ENCODE assay signal across 8 cellular contexts in the genomic region with DNA sequence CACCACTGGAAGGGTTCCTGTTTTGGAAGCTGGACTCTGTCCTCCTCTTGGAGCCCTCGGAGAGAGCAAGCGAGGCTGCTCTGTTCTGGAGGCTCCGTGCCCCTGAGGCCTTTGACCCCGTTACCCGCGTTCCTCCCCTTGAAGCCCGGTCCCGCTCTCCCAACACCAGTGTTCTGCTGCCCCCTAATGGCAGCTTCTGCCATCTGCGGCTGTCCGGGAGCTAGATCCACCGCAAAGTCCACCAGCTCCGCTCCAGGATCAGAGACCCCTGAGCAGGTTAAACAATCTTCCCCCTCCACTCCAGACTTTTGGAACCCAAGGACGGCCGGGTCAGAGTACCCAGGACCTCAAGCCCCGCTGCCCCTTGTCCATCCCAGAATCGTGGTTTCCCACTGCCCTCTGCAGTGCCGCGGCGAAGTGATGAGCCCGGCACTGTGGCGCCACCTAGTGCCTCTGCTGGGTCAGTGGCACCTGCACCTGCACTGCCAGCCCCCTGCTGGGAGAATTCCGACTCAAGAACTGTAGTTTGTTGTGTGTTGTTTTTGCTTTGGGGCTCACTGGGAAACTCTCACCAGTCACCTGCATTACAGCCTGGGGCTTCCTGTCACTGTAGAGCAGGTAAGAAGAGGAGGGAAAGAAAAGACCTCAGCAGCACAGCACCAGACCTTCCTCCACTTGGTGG.
A peak's percentile ranks its signal among the peaks of the same experiment; 100 is the strongest.
DNase-seq lines count a peak whose midpoint lies in the region; TF ChIP-seq lines count a peak whose summit lies in the region.

No MANE protein-coding gene starts in this region.

- in situ Hi-C loops in HAP-1 (cut with MboI; ENCODE audit: low sequenced_read_pairs), result loop anchor here (5.0 kb wide), 2 partner anchors 135 to 240 kb away; no protein-coding TSS in a partner anchor

- peak overlapping the region; percentile 11 for H3K9ac ChIP-seq in Loucy (ENCODE audit: low read depth, low read length, poor library complexity, severe bottlenecking)

- H4K20me1 ChIP-seq in DOHH2 (ENCODE audit: control insufficient read depth, insufficient read depth, low read depth, low read length), result no peaks in the 10 kb centered on the region
- H4K20me1 ChIP-seq in Loucy (ENCODE audit: insufficient read depth, low read length, poor library complexity, severe bottlenecking), result no peaks in the 10 kb centered on the region

- DNase-seq in HAP-1 (ENCODE audit: low spot score in 2 of 2) (peak; percentile 71 to 92), RWPE1 (ENCODE audit: low spot score) (peak; percentile 97), foreskin fibroblast (peak; percentile 57 to 88), neural crest cell (ENCODE audit: low read depth, low spot score) (peak; percentile 96)
- peak; percentile 71 for DNase-seq in activated effector memory CD4-positive, alpha-beta T cell treated with Interleukin-2 at 50 U/mL for 16 hours

- H3K4me3 Mint-ChIP-seq in neural crest cell, result peak overlapping the region; percentile 89
- H3K4me3 Mint-ChIP-seq in stimulated activated naive CD8-positive, alpha-beta T cell treated with anti-CD3 and anti-CD28 coated beads, Interleukin-15, Interleukin-2, amounts not matched to agents 100 ng/mL and 50 ng/mL, for 24 hours, result peak overlapping the region; percentile 90

- POLR2A ChIA-PET in RWPE1 (lab: Yijun Ruan, JAX; ENCODE audit: low non-redundant PET), result no interaction called here

- H3K9me2 ChIP-seq in DOHH2 (replicated peaks; ENCODE audit: control insufficient read depth, low read length) (no peaks in the 10 kb centered on the region), Loucy (replicated peaks; ENCODE audit: low read depth, low read length) (no peaks in the 10 kb centered on the region)

- H3K9me3 Mint-ChIP-seq in neural crest cell, result no peaks in the 10 kb centered on the region
- no peaks in the 10 kb centered on the region for H3K9me3 Mint-ChIP-seq in stimulated activated naive CD8-positive, alpha-beta T cell treated with anti-CD3 and anti-CD28 coated beads, Interleukin-15, Interleukin-2, amounts not matched to agents 100 ng/mL and 50 ng/mL, for 24 hours

- peak overlapping the region; percentile 97 for H3K27ac Mint-ChIP-seq in neural crest cell (ENCODE audit: unreplicated experiment)
- peak overlapping the region; percentile 83 for H3K27ac Mint-ChIP-seq in stimulated activated naive CD8-positive, alpha-beta T cell treated with anti-CD3 and anti-CD28 coated beads, Interleukin-15, Interleukin-2, amounts not matched to agents 100 ng/mL and 50 ng/mL, for 24 hours

- H3K36me3 ChIP-seq in DOHH2 (ENCODE audit: control insufficient read depth, low read length), result no peaks in the 10 kb centered on the region
- no peaks in the 10 kb centered on the region for H3K36me3 ChIP-seq in HAP-1 (replicated peaks)
- no peaks in the 10 kb centered on the region for H3K36me3 ChIP-seq in Loucy (ENCODE audit: insufficient read depth, low read length)

- H3K4me1 Mint-ChIP-seq in neural crest cell, result peaks cover 12% of the 10 kb centered on the region
- H3K4me1 Mint-ChIP-seq in stimulated activated naive CD8-positive, alpha-beta T cell treated with anti-CD3 and anti-CD28 coated beads, Interleukin-15, Interleukin-2, amounts not matched to agents 100 ng/mL and 50 ng/mL, for 24 hours (ENCODE audit: low read depth), result peaks cover 8% of the 10 kb centered on the region

- H3K9me3 ChIP-seq in DOHH2 (ENCODE audit: control insufficient read depth, insufficient read depth, low read length), result no peaks in the 10 kb centered on the region
- H3K9me3 ChIP-seq in HAP-1, result no peaks in the 10 kb centered on the region
- no peaks in the 10 kb centered on the region for H3K9me3 ChIP-seq in Loucy (ENCODE audit: insufficient read depth, low read depth, low read length)

- H3K4me3 ChIP-seq in DOHH2 (ENCODE audit: low read length) (peak overlapping the region; percentile 83), HAP-1 (peak overlapping the region; percentile 36), Loucy (ENCODE audit: low read length, poor library complexity, severe bottlenecking) (peak overlapping the region; percentile 75), foreskin fibroblast (ENCODE audit: low read depth in 1 of 2, low read length in 2 of 2) (peak overlapping the region; percentile 42 to 61)

- no peaks in the 10 kb centered on the region for H3K27me3 Mint-ChIP-seq in neural crest cell (ENCODE audit: low read depth)
- no peaks in the 10 kb centered on the region for H3K27me3 Mint-ChIP-seq in stimulated activated naive CD8-positive, alpha-beta T cell treated with anti-CD3 and anti-CD28 coated beads, Interleukin-15, Interleukin-2, amounts not matched to agents 100 ng/mL and 50 ng/mL, for 24 hours

- TF ChIP-seq CTCF in DOHH2 (IDR thresholded peaks at IDR 0.05; ENCODE audit: low read depth, low read length, poor library complexity, severe bottlenecking) (peak; percentile 100), Loucy (conservative IDR thresholded peaks at IDR 0.05; ENCODE audit: low read length) (peak; percentile 100), RWPE1 (conservative IDR thresholded peaks at IDR 0.05; ENCODE audit: low read depth) (peak; percentile 98), foreskin fibroblast (IDR thresholded peaks at IDR 0.05; ENCODE audit: low read depth, low read length) (peak; percentile 100), neural crest cell (conservative IDR thresholded peaks at IDR 0.05) (peak; percentile 100)

- peak overlapping the region; percentile 86 for H3K4me2 ChIP-seq in DOHH2 (ENCODE audit: low read length)
- H3K4me2 ChIP-seq in Loucy (ENCODE audit: low read depth, low read length, poor library complexity, severe bottlenecking), result peak overlapping the region; percentile 58

- peak overlapping the region; percentile 84 for H2AFZ ChIP-seq in Loucy (ENCODE audit: low read length)

- no peaks in the 10 kb centered on the region for H3K36me3 Mint-ChIP-seq in neural crest cell (ENCODE audit: low read depth)
- H3K36me3 Mint-ChIP-seq in stimulated activated naive CD8-positive, alpha-beta T cell treated with anti-CD3 and anti-CD28 coated beads, Interleukin-15, Interleukin-2, amounts not matched to agents 100 ng/mL and 50 ng/mL, for 24 hours (ENCODE audit: low read depth), result no peaks in the 10 kb centered on the region

- H3K4me1 ChIP-seq in DOHH2 (ENCODE audit: control insufficient read depth, low read length) (peaks cover 23% of the 10 kb centered on the region), HAP-1 (0 out of 2 replicates have a peak, but pooled peaks cover 2% of the 10 kb centered on the region), Loucy (ENCODE audit: insufficient read depth, low read length, poor library complexity, severe bottlenecking) (peaks cover 10% of the 10 kb centered on the region)

- CTCF ChIA-PET in RWPE1 (lab: Yijun Ruan, JAX), result interaction anchor here (0.5 to 3.0 kb wide), 124 partner anchors 9 to 1947 kb away, joined by 3 to 62 read pairs (median 5); partner anchors contain the start of genes LRRN2 and MDM4

- no peaks in the 10 kb centered on the region for H3K79me2 ChIP-seq in DOHH2 (ENCODE audit: control insufficient read depth, low read length)
- H3K79me2 ChIP-seq in Loucy (ENCODE audit: insufficient read depth, low read length), result no peaks in the 10 kb centered on the region

- H3K27me3 ChIP-seq in DOHH2 (ENCODE audit: control insufficient read depth, low read length) (peaks cover 6% of the 10 kb centered on the region; the same call in 1 of the 2 replicates), HAP-1 (ENCODE audit: low read depth) (no peaks in the 10 kb centered on the region), Loucy (ENCODE audit: insufficient read depth, low read length, poor library complexity, severe bottlenecking) (no peaks in the 10 kb centered on the region)

- H3F3A ChIP-seq in DOHH2 (ENCODE audit: control insufficient read depth, insufficient read depth) (no peaks in the 10 kb centered on the region), Loucy (ENCODE audit: low read depth) (no peaks in the 10 kb centered on the region)

- H3K27ac ChIP-seq in DOHH2 (ENCODE audit: low read depth, low read length) (no peak overlapping the region), RWPE1 (no peak overlapping the region)
